Comparison of ENCODE assay signal across 2 cellular contexts in the genomic region with DNA sequence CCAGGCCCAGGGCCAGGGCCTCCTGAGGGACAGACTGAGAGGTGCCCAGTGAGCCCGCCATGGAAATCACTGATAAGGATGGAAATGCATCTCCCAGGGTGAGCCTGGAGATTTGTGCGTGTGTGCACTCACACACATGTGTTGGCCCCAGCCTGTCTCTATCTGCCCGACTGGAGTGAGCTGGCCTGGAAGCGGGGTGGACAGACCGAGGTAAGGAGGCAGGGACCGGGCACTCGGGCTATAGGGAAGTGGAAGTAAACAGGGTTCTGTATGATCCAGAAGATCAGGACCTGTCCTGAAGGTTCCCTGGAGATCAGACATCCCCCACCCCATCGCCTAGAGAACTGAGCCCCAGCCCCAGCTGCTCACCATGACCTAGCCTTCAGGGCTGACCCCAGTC.
TF ChIP-seq lines count a peak whose summit lies in the region.

No MANE protein-coding gene starts in this region.

TF ChIP-seq in HEK293, 187 proteins besides CTCF, POLR2A, EP300 and RAD21:
- 0 out of 2 replicates have a peak, but pooled peaks have one; percentile 21 for TF ChIP-seq ZIC2 (tag by site-specific recombination; IDR thresholded peaks at IDR 0.05)
- TF ChIP-seq, protein P1, sequence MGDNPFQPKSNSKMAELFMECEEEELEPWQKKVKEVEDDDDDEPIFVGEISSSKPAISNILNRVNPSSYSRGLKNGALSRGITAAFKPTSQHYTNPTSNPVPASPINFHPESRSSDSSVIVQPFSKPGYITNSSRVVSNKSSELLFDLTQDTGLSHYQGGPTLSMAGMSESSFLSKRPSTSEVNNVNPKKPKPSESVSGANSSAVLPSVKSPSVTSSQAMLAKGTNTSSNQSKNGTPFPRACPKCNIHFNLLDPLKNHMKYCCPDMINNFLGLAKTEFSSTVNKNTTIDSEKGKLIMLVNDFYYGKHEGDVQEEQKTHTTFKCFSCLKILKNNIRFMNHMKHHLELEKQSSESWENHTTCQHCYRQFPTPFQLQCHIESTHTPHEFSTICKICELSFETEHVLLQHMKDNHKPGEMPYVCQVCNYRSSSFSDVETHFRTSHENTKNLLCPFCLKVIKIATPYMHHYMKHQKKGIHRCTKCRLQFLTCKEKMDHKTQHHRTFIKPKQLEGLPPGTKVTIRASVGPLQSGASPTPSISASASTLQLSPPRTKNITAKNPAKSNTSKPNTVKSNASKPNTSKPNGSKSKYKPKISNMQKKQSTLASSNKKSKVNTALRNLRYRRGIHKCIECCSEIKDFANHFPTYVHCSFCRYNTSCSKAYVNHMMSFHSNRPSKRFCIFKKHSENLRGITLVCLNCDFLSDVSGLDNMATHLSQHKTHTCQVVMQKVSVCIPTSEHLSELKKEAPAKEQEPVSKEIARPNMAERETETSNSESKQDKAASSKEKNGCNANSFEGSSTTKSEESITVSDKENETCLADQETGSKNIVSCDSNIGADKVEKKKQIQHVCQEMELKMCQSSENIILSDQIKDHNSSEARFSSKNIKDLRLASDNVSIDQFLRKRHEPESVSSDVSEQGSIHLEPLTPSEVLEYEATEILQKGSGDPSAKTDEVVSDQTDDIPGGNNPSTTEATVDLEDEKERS (tag by site-specific recombination; IDR thresholded peaks at IDR 0.05) = no peak
- no peak for TF ChIP-seq ZNF2 (tag by site-specific recombination; IDR thresholded peaks at IDR 0.05)
- TF ChIP-seq ZNF596 (tag by site-specific recombination; IDR thresholded peaks at IDR 0.05) = no peak
- TF ChIP-seq ZSCAN23 (tag by site-specific recombination; IDR thresholded peaks at IDR 0.05) = no peak
- TF ChIP-seq, protein P2, sequence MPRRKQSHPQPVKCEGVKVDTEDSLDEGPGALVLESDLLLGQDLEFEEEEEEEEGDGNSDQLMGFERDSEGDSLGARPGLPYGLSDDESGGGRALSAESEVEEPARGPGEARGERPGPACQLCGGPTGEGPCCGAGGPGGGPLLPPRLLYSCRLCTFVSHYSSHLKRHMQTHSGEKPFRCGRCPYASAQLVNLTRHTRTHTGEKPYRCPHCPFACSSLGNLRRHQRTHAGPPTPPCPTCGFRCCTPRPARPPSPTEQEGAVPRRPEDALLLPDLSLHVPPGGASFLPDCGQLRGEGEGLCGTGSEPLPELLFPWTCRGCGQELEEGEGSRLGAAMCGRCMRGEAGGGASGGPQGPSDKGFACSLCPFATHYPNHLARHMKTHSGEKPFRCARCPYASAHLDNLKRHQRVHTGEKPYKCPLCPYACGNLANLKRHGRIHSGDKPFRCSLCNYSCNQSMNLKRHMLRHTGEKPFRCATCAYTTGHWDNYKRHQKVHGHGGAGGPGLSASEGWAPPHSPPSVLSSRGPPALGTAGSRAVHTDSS (tag by site-specific recombination; IDR thresholded peaks at IDR 0.05) = no peak
- no peak for TF ChIP-seq ZNF350 (tag by site-specific recombination; IDR thresholded peaks at IDR 0.05)
- no peak for TF ChIP-seq ZNF174 (tag by site-specific recombination; IDR thresholded peaks at IDR 0.05)
- TF ChIP-seq, protein P3, sequence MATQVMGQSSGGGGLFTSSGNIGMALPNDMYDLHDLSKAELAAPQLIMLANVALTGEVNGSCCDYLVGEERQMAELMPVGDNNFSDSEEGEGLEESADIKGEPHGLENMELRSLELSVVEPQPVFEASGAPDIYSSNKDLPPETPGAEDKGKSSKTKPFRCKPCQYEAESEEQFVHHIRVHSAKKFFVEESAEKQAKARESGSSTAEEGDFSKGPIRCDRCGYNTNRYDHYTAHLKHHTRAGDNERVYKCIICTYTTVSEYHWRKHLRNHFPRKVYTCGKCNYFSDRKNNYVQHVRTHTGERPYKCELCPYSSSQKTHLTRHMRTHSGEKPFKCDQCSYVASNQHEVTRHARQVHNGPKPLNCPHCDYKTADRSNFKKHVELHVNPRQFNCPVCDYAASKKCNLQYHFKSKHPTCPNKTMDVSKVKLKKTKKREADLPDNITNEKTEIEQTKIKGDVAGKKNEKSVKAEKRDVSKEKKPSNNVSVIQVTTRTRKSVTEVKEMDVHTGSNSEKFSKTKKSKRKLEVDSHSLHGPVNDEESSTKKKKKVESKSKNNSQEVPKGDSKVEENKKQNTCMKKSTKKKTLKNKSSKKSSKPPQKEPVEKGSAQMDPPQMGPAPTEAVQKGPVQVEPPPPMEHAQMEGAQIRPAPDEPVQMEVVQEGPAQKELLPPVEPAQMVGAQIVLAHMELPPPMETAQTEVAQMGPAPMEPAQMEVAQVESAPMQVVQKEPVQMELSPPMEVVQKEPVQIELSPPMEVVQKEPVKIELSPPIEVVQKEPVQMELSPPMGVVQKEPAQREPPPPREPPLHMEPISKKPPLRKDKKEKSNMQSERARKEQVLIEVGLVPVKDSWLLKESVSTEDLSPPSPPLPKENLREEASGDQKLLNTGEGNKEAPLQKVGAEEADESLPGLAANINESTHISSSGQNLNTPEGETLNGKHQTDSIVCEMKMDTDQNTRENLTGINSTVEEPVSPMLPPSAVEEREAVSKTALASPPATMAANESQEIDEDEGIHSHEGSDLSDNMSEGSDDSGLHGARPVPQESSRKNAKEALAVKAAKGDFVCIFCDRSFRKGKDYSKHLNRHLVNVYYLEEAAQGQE (tag by site-specific recombination; IDR thresholded peaks at IDR 0.05) = no peak

TF ChIP-seq in K562, 482 proteins besides CTCF, POLR2A, EP300 and RAD21:
- TF ChIP-seq HIVEP1 (CRISPR knock-in tag; IDR thresholded peaks at IDR 0.05) = no peak
- 0 out of 2 replicates have a peak, but pooled peaks have one; percentile 1 for TF ChIP-seq SPI1 (IDR thresholded peaks at IDR 0.05; ENCODE audit: borderline replicate concordance, low read depth, low read length)
- TF ChIP-seq HDAC3 (IDR thresholded peaks at IDR 0.05; ENCODE audit: borderline replicate concordance, partially characterized antibody) = no peak
